ENCODE assay signal across 12 cellular contexts in genomic region chr2:136115183-136115751, GRCh38. TPM values are rescaled to one million over a fixed set of nuclear protein-coding genes. Genes with fewer than 3 reads are reported as not detected.
DNase-seq lines count a peak whose midpoint lies in the region; ATAC-seq and TF ChIP-seq lines count a peak whose summit lies in the region.
"Had no signal": no experiment of that assay in that cellular context is flagged by ENCODE, and none has a peak within 500 bp of the region (broad histone marks: within the 10 kb centered on the region; RNA-seq: fewer than 3 reads in every experiment).

No MANE protein-coding gene starts in this region.

- H3K4me3 Mint-ChIP-seq in activated CD8-positive, alpha-beta T cell treated with anti-CD3 and anti-CD28 coated beads for 36 hours, result peak overlapping the region; percentile 96

- no peaks in the 10 kb centered on the region for H3K9me3 Mint-ChIP-seq in activated CD8-positive, alpha-beta T cell treated with anti-CD3 and anti-CD28 coated beads for 36 hours

- no peaks in the 10 kb centered on the region for H3K27me3 Mint-ChIP-seq in activated CD8-positive, alpha-beta T cell treated with anti-CD3 and anti-CD28 coated beads for 36 hours

- peaks cover 39% of the 10 kb centered on the region for H3K36me3 Mint-ChIP-seq in activated CD8-positive, alpha-beta T cell treated with anti-CD3 and anti-CD28 coated beads for 36 hours (ENCODE audit: low read depth)

- H3K9me3 ChIP-seq in mononuclear cell (ENCODE audit: low read depth, low read length), result no peaks in the 10 kb centered on the region
- H3K9me3 ChIP-seq: body of pancreas had no signal

- H3K4me3 ChIP-seq in mononuclear cell (ENCODE audit: low read length), result peak overlapping the region; percentile 95
- H3K4me3 ChIP-seq: body of pancreas, lung had no signal

- TF ChIP-seq CTCF in activated CD8-positive, alpha-beta T cell treated with anti-CD3 and anti-CD28 coated beads for 36 hours (IDR thresholded peaks at IDR 0.05), result no peak

- POLR2A ChIA-PET in activated CD8-positive, alpha-beta T cell treated with anti-CD3 and anti-CD28 coated beads for 36 hours (lab: Charles Lee), result interaction anchor here (0.6 to 1.4 kb wide), 6 partner anchors 14 to 267 kb away, joined by 3 to 4 read pairs (median 3); partner anchors contain the start of gene DARS1

- ATAC-seq in activated CD8-positive, alpha-beta T cell treated with anti-CD3 and anti-CD28 coated beads for 36 hours, result no peak
- ATAC-seq in HG03135 (IDR thresholded peaks at IDR 0.05; ENCODE audit: unreplicated experiment), result no peak
- no peak for ATAC-seq in left cardiac atrium
- ATAC-seq: body of pancreas, Right ventricle myocardium inferior had no signal

- peak in 4 of 6 experiments; percentile 26 to 80 (median 58) for DNase-seq in stimulated activated naive CD4-positive, alpha-beta T cell (lab: John Stamatoyannopoulos, UW)
- no peak for DNase-seq in stimulated activated naive CD4-positive, alpha-beta T cell treated with Interleukin-2 at 50 U/mL for 16 hours (lab: John Stamatoyannopoulos, UW)
- DNase-seq in activated CD8-positive, alpha-beta T cell treated with anti-CD3 and anti-CD28 coated beads for 36 hours, result peak; percentile 26
- DNase-seq in left cardiac atrium (no peak), GOT3 (lab: John Stamatoyannopoulos, UW) (no peak), hepatic stellate cell (ENCODE audit: low spot score) (no peak)
- DNase-seq: stimulated activated CD4-positive, alpha-beta T cell treated with anti-CD3 and anti-CD28 coated beads, Interleukin-12 subunit alpha, Interleukin-12 subunit beta, amount 100 ng/mL, for 4 hours had no signal

- no peaks in the 10 kb centered on the region for H3K27me3 ChIP-seq in mononuclear cell (ENCODE audit: insufficient read depth, low read length)

- peaks cover 39% of the 10 kb centered on the region for H3K4me1 Mint-ChIP-seq in activated CD8-positive, alpha-beta T cell treated with anti-CD3 and anti-CD28 coated beads for 36 hours (ENCODE audit: low read depth)

- peak overlapping the region; percentile 69 for H3K27ac Mint-ChIP-seq in activated CD8-positive, alpha-beta T cell treated with anti-CD3 and anti-CD28 coated beads for 36 hours

- CTCF ChIA-PET in activated CD8-positive, alpha-beta T cell treated with anti-CD3 and anti-CD28 coated beads for 36 hours (lab: Charles Lee), result interaction anchor here (1.1 to 1.5 kb wide), 2 partner anchors 123 to 201 kb away, joined by 3 to 4 read pairs; no protein-coding TSS in a partner anchor

- peaks cover 71% of the 10 kb centered on the region for H3K4me1 ChIP-seq in mononuclear cell (ENCODE audit: insufficient read depth, low read length)

- intact Hi-C loops in activated CD8-positive, alpha-beta T cell treated with anti-CD3 and anti-CD28 coated beads for 36 hours (cut with micrococcal nuclease), result loop anchor here (5.0 kb wide), 2 partner anchors 198 to 267 kb away; no protein-coding TSS in a partner anchor
- intact Hi-C loops in left cardiac atrium (cut with DNase I), result no loop called here

RNA-seq across cellular contexts. Expression of gene CXCR4, which starts 2.7 kb away (rescaled TPM):
- total RNA-seq in activated CD8-positive, alpha-beta T cell treated with anti-CD3 and anti-CD28 coated beads for 36 hours, result 100 to 1,000 TPM in 1 of 2 experiments, 10 to 100 TPM in 1; 97.0 to 103 TPM
- total RNA-seq in mononuclear cell, result 1,915 TPM
- total RNA-seq in left cardiac atrium, result 1 to 10 TPM; 4.4 to 7.7 TPM

Comparison
In these comparisons a context has a peak if more than half of its experiments do, and no peak if none do; other contexts are left out.
1. DNase-seq: peak in stimulated activated naive CD4-positive, alpha-beta T cell (4 of 6) and activated CD8-positive, alpha-beta T cell treated with anti-CD3 and anti-CD28 coated beads for 36 hours (single experiment); none in stimulated activated naive CD4-positive, alpha-beta T cell treated with Interleukin-2 at 50 U/mL for 16 hours (single experiment), left cardiac atrium (single experiment), GOT3 (single experiment) and hepatic stellate cell (single experiment).
2. RNA of gene CXCR4, which starts 2.7 kb away (total RNA-seq): 1,915 TPM in mononuclear cell (single experiment); 97.0 to 103 TPM in activated CD8-positive, alpha-beta T cell treated with anti-CD3 and anti-CD28 coated beads for 36 hours and 4.4 to 7.7 TPM in left cardiac atrium; every median in the first group is over 10 times any median in the second.